In genomic region chr6:109239192-109239917, GRCh38 we compare ENCODE assay signal across 12 cellular contexts.
DNase-seq lines count a peak whose midpoint lies in the region; ATAC-seq and TF ChIP-seq lines count a peak whose summit lies in the region.
"Had no signal": no experiment of that assay in that cellular context is flagged by ENCODE, and none has a peak within 500 bp of the region (broad histone marks: within the 10 kb centered on the region; RNA-seq: fewer than 3 reads in every experiment).

No MANE protein-coding gene starts in this region.

- H3K27me3 Mint-ChIP-seq in MCF 10A (ENCODE audit: insufficient read depth, unreplicated experiment) (no peaks in the 10 kb centered on the region), chondrocyte (ENCODE audit: low read depth) (no peaks in the 10 kb centered on the region), nephron (ENCODE audit: low read depth) (no peaks in the 10 kb centered on the region), T-cell (no peaks in the 10 kb centered on the region)

- H3K4me1 Mint-ChIP-seq in MCF 10A (ENCODE audit: insufficient read depth, unreplicated experiment) (peaks cover 8% of the 10 kb centered on the region), chondrocyte (ENCODE audit: low read depth) (peaks cover 12% of the 10 kb centered on the region), nephron (peaks cover 11% of the 10 kb centered on the region), T-cell (peaks cover 13 to 25% (median 19%) of the 10 kb centered on the region in 3 donors)

- ATAC-seq in upper lobe of right lung (peak; percentile 79), T-cell (replicated peaks in 1 of 4) (no peak), HG02970 (IDR thresholded peaks at IDR 0.05; ENCODE audit: low FRiP score, unreplicated experiment) (no peak)
- ATAC-seq: activated CD8-positive, alpha-beta memory T cell treated with anti-CD3 and anti-CD28 coated beads, Interleukin-2, amount 10 ng/mL, durations not matched to agents 7 days and 5 days had no signal

- H3K4me3 Mint-ChIP-seq in MCF 10A (ENCODE audit: unreplicated experiment) (no peak overlapping the region), chondrocyte (ENCODE audit: unreplicated experiment) (no peak overlapping the region), nephron (no peak overlapping the region), T-cell (no peak overlapping the region)
- H3K4me3 Mint-ChIP-seq: activated CD8-positive, alpha-beta memory T cell treated with anti-CD3 and anti-CD28 coated beads, Interleukin-2, amount 10 ng/mL, durations not matched to agents 7 days and 5 days had no signal

- DNase-seq in breast epithelium (ENCODE audit: low spot score in 2 of 2): no peak
- no peak for DNase-seq in MCF 10A (ENCODE audit: unreplicated experiment)
- DNase-seq in chondrocyte (ENCODE audit: low spot score): no peak
- no peak for DNase-seq in upper lobe of right lung
- DNase-seq in nucleus accumbens (lab: John Stamatoyannopoulos, UW): no peak
- no peak for DNase-seq in T-cell
- DNase-seq: activated CD8-positive, alpha-beta memory T cell treated with anti-CD3 and anti-CD28 coated beads, Interleukin-2, amount 10 ng/mL, durations not matched to agents 7 days and 5 days; DMS153; NCI-H2029 had no signal

- no peaks in the 10 kb centered on the region for H3K9me3 Mint-ChIP-seq in MCF 10A (ENCODE audit: unreplicated experiment)
- peaks cover 4% of the 10 kb centered on the region for H3K9me3 Mint-ChIP-seq in chondrocyte (ENCODE audit: low read depth)
- H3K9me3 Mint-ChIP-seq in nephron: peaks cover 11% of the 10 kb centered on the region
- peaks cover 0 to 3% (median 0%) of the 10 kb centered on the region in 3 donors for H3K9me3 Mint-ChIP-seq in T-cell

- H3K9me3 ChIP-seq in breast epithelium (no peaks in the 10 kb centered on the region), upper lobe of right lung (no peaks in the 10 kb centered on the region)
- H3K9me3 ChIP-seq: prostate gland had no signal

- H3K36me3 Mint-ChIP-seq in MCF 10A (ENCODE audit: insufficient read depth, unreplicated experiment): no peaks in the 10 kb centered on the region
- no peaks in the 10 kb centered on the region for H3K36me3 Mint-ChIP-seq in chondrocyte (ENCODE audit: low read depth)
- no peaks in the 10 kb centered on the region for H3K36me3 Mint-ChIP-seq in nephron (ENCODE audit: low read depth)
- H3K36me3 Mint-ChIP-seq in T-cell: no peaks in the 10 kb centered on the region

- H3K27ac ChIP-seq in breast epithelium (peak overlapping the region; percentile 54 to 77), upper lobe of right lung (no peak overlapping the region)

- CTCF ChIA-PET in MCF 10A (lab: Yijun Ruan, JAX) (no interaction called here), T-cell (lab: Charles Lee) (interaction anchor here in 1 of 2 donors (0.7 kb wide), 1 partner anchor 694 kb away, joined by 3 read pairs; no protein-coding TSS in a partner anchor)

- H3K27me3 ChIP-seq in breast epithelium (no peaks in the 10 kb centered on the region), upper lobe of right lung (no peaks in the 10 kb centered on the region)

- TF ChIP-seq POLR2A in breast epithelium (IDR thresholded peaks at IDR 0.05): no peak

- H3K4me3 ChIP-seq in breast epithelium (no peak overlapping the region), upper lobe of right lung (no peak overlapping the region)
- H3K4me3 ChIP-seq: prostate gland had no signal

- peaks cover 0 to 5% of the 10 kb centered on the region in 2 donors for H3K4me1 ChIP-seq in breast epithelium
- no peaks in the 10 kb centered on the region for H3K4me1 ChIP-seq in upper lobe of right lung
- H3K4me1 ChIP-seq: prostate gland had no signal

- H3K36me3 ChIP-seq in breast epithelium (no peaks in the 10 kb centered on the region), upper lobe of right lung (no peaks in the 10 kb centered on the region)
- H3K36me3 ChIP-seq: prostate gland had no signal

- POLR2A ChIA-PET in MCF 10A (lab: Yijun Ruan, JAX): interaction anchor here (0.7 to 1.4 kb wide), 2 partner anchors 144 to 389 kb away, joined by 3 to 5 read pairs; partner anchors contain the start of gene CD164
- POLR2A ChIA-PET in T-cell (lab: Charles Lee): no interaction called here

- TF ChIP-seq CTCF in breast epithelium (IDR thresholded peaks at IDR 0.05) (no peak), MCF 10A (IDR thresholded peaks at IDR 0.05; ENCODE audit: unreplicated experiment) (no peak), chondrocyte (IDR thresholded peaks at IDR 0.05) (no peak), nephron (IDR thresholded peaks at IDR 0.05; ENCODE audit: unreplicated experiment in 3 of 3) (no peak), upper lobe of right lung (IDR thresholded peaks at IDR 0.05) (no peak)

- intact Hi-C loops in breast epithelium (cut with DNase I; ENCODE audit: low total_unique reads): no loop called here
- intact Hi-C loops in MCF 10A (cut with micrococcal nuclease): no loop called here
- intact Hi-C loops in upper lobe of right lung (cut with DNase I): no loop called here

- BruUV-seq in MCF 10A (replicated peaks; lab: Mats Ljungman, UMichigan): no TSS peak

- H3K27ac Mint-ChIP-seq in MCF 10A (ENCODE audit: low read depth, unreplicated experiment) (no peak overlapping the region), chondrocyte (ENCODE audit: unreplicated experiment) (peak overlapping the region; percentile 57), nephron (peak overlapping the region; percentile 32 to 71 (median 60)), T-cell (no peak overlapping the region)
- H3K27ac Mint-ChIP-seq: activated CD8-positive, alpha-beta memory T cell treated with anti-CD3 and anti-CD28 coated beads, Interleukin-2, amount 10 ng/mL, durations not matched to agents 7 days and 5 days had no signal

Comparison
In these comparisons a context has a peak if more than half of its experiments do, and no peak if none do; other contexts are left out.
1. H3K27ac Mint-ChIP-seq: peak in chondrocyte (single experiment) and nephron (3 of 3); none in MCF 10A (single experiment) and T-cell (0 of 2).